ENCODE assay signal across 19 cellular contexts in the genomic region with DNA sequence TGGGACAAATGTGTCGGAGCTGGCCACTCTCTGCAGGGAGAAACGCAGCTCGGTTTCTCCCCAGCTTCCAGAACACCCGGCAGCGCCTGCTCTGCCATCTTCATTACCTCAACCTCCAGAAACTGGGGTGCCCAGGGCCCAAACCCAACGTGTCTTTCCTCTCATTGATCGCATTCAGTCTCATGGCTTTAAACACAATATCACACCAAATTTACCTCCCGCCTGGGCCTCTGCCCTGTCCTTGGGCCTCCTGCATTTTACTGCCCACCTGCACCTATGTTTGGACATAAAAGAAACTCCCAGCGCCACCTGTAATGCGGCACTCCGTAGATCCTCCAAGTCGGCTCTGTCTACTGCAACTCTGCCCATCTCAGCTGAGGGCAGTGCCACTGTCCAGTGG. TPM values are rescaled to one million over a fixed set of nuclear protein-coding genes. Genes with fewer than 3 reads are reported as not detected.
A peak's percentile ranks its signal among the peaks of the same experiment; 100 is the strongest.
DNase-seq lines count a peak whose midpoint lies in the region; ATAC-seq and TF ChIP-seq lines count a peak whose summit lies in the region.
"Had no signal": no experiment of that assay in that cellular context is flagged by ENCODE, and none has a peak within 500 bp of the region (broad histone marks: within the 10 kb centered on the region; RNA-seq: fewer than 3 reads in every experiment).

No MANE protein-coding gene starts in this region.

- no peak overlapping the region for H2BK12ac ChIP-seq in H9 (ENCODE audit: insufficient read length, low read depth, low read length)

- no peak overlapping the region for H3K4ac ChIP-seq in H9 (ENCODE audit: low read depth, low read length)

- H3K4me1 ChIP-seq in H9 (ENCODE audit: insufficient read depth, low read length) = no peaks in the 10 kb centered on the region
- peaks cover 66% of the 10 kb centered on the region for H3K4me1 ChIP-seq in left ventricle myocardium inferior
- H3K4me1 ChIP-seq: BE2C had no signal

- no peak overlapping the region for H3K9ac ChIP-seq in H9 (ENCODE audit: extremely low read depth, insufficient read length, low read length)

- H2BK15ac ChIP-seq in H9 (ENCODE audit: low read depth, low read length) = no peak overlapping the region

- H2BK120ac ChIP-seq in H9 (ENCODE audit: low read depth, low read length, poor library complexity, severe bottlenecking) = no peak overlapping the region

- no peaks in the 10 kb centered on the region for H3K9me3 Mint-ChIP-seq in activated T-cell treated with anti-CD3 and anti-CD28 coated beads, Interleukin-2, amount 50 U/mL, for 72 hours
- H3K9me3 Mint-ChIP-seq in H9 (no peaks in the 10 kb centered on the region), osteocyte (ENCODE audit: unreplicated experiment) (no peaks in the 10 kb centered on the region)
- H3K9me3 Mint-ChIP-seq in activated CD4-positive, alpha-beta T cell treated with anti-CD3 and anti-CD28 coated beads, Interleukin-2, amount 10 ng/mL, durations not matched to agents 24 days and 14 days = no peaks in the 10 kb centered on the region
- no peaks in the 10 kb centered on the region for H3K9me3 Mint-ChIP-seq in stimulated activated naive CD8-positive, alpha-beta T cell treated with anti-CD3 and anti-CD28 coated beads, Interleukin-15, amount 100 ng/mL, for 72 hours
- H3K9me3 Mint-ChIP-seq: CD8-positive, alpha-beta T cell had no signal

- ATAC-seq in activated T-cell treated with anti-CD3 and anti-CD28 coated beads, Interleukin-2, amount 50 U/mL, for 72 hours (replicated peaks in 1 of 2) = no peak
- no peak for ATAC-seq in stimulated activated naive CD8-positive, alpha-beta T cell treated with anti-CD3 and anti-CD28 coated beads, Interleukin-15, amount 100 ng/mL, for 72 hours
- ATAC-seq: CD8-positive, alpha-beta T cell had no signal

- H3K4me3 ChIP-seq in left ventricle myocardium inferior = no peak overlapping the region

- intact Hi-C loops in left ventricle myocardium inferior (cut with micrococcal nuclease) = no loop called here
- intact Hi-C loops in activated CD4-positive, alpha-beta T cell treated with anti-CD3 and anti-CD28 coated beads, Interleukin-2, amount 10 ng/mL, durations not matched to agents 24 days and 14 days (cut with micrococcal nuclease) = no loop called here

- no peaks in the 10 kb centered on the region for H3K27me3 ChIP-seq in H9 (ENCODE audit: insufficient read depth, low read length)
- H3K27me3 ChIP-seq in left ventricle myocardium inferior (ENCODE audit: low read depth) = no peaks in the 10 kb centered on the region
- H3K27me3 ChIP-seq: BE2C had no signal

- H3K23ac ChIP-seq in H9 (ENCODE audit: insufficient read length, low read depth, low read length) = no peak overlapping the region

- H3K9me3 ChIP-seq in H9 (ENCODE audit: control insufficient read depth, low read depth, low read length) (no peaks in the 10 kb centered on the region), left ventricle myocardium inferior (replicated peaks) (no peaks in the 10 kb centered on the region)
- H3K9me3 ChIP-seq: BE2C had no signal

- H3K36me3 Mint-ChIP-seq in activated T-cell treated with anti-CD3 and anti-CD28 coated beads, Interleukin-2, amount 50 U/mL, for 72 hours (ENCODE audit: insufficient read depth in 2 of 2) = peaks cover 3 to 10% of the 10 kb centered on the region in 2 donors
- peaks cover 4 to 21% (median 9%) of the 10 kb centered on the region in 3 experiments; a peak in 5 of 7 replicates for H3K36me3 Mint-ChIP-seq in H9 (ENCODE audit: insufficient read depth in 1 of 3, low read depth in 3 of 3)
- peaks cover 36% of the 10 kb centered on the region for H3K36me3 Mint-ChIP-seq in osteocyte (ENCODE audit: unreplicated experiment)
- H3K36me3 Mint-ChIP-seq in activated CD4-positive, alpha-beta T cell treated with anti-CD3 and anti-CD28 coated beads, Interleukin-2, amount 10 ng/mL, durations not matched to agents 24 days and 14 days (ENCODE audit: low read depth) = peaks cover 21% of the 10 kb centered on the region

- no peak overlapping the region for H3K56ac ChIP-seq in H9 (ENCODE audit: insufficient read length, low read depth, low read length)

- H3K14ac ChIP-seq in H9 (ENCODE audit: insufficient read depth, low read length) = no peak overlapping the region; the same call in 1 of the 2 replicates

- H3K4me2 ChIP-seq in H9 (ENCODE audit: insufficient read depth, insufficient read length, low read length) = no peak overlapping the region

- H3K27ac Mint-ChIP-seq in activated T-cell treated with anti-CD3 and anti-CD28 coated beads, Interleukin-2, amount 50 U/mL, for 72 hours = peak overlapping the region; percentile 2
- H3K27ac Mint-ChIP-seq in H9 (peak overlapping the region in 1 of 3 experiments; percentile 72; a peak in 2 of 7 replicates), osteocyte (ENCODE audit: unreplicated experiment) (no peak overlapping the region)
- no peak overlapping the region for H3K27ac Mint-ChIP-seq in activated CD4-positive, alpha-beta T cell treated with anti-CD3 and anti-CD28 coated beads, Interleukin-2, amount 10 ng/mL, durations not matched to agents 24 days and 14 days
- no peak overlapping the region for H3K27ac Mint-ChIP-seq in stimulated activated naive CD8-positive, alpha-beta T cell treated with anti-CD3 and anti-CD28 coated beads, Interleukin-15, amount 100 ng/mL, for 72 hours
- H3K27ac Mint-ChIP-seq: CD8-positive, alpha-beta T cell had no signal

- no peak for TF ChIP-seq CTCF in H9 (conservative IDR thresholded peaks at IDR 0.05)
- TF ChIP-seq CTCF in left ventricle myocardium inferior (IDR thresholded peaks at IDR 0.05; ENCODE audit: borderline replicate concordance) = no peak
- TF ChIP-seq CTCF in osteocyte (IDR thresholded peaks at IDR 0.05) = no peak

- H3K27ac ChIP-seq in H9 (ENCODE audit: insufficient read length, low read depth, low read length) (no peak overlapping the region), left ventricle myocardium inferior (replicated peaks) (peak overlapping the region; percentile 84)

- H3K79me2 ChIP-seq in H9 (ENCODE audit: insufficient read depth, low read length) = no peaks in the 10 kb centered on the region

- H3K18ac ChIP-seq in H9 (ENCODE audit: insufficient read length, low read depth, low read length) = no peak overlapping the region

- H3T11ph ChIP-seq in H9 (ENCODE audit: low read length) = no peak overlapping the region

- H2BK20ac ChIP-seq in H9 (ENCODE audit: low read depth, low read length, poor library complexity, severe bottlenecking) = no peak overlapping the region

- no peaks in the 10 kb centered on the region for H3K23me2 ChIP-seq in H9 (ENCODE audit: insufficient read length, low read depth, low read length, poor library complexity, severe bottlenecking)

- no peaks in the 10 kb centered on the region for H3K27me3 Mint-ChIP-seq in activated T-cell treated with anti-CD3 and anti-CD28 coated beads, Interleukin-2, amount 50 U/mL, for 72 hours (ENCODE audit: low read depth)
- no peaks in the 10 kb centered on the region for H3K27me3 Mint-ChIP-seq in H9 (ENCODE audit: low read depth)
- H3K27me3 Mint-ChIP-seq in osteocyte (ENCODE audit: unreplicated experiment) = no peaks in the 10 kb centered on the region
- peaks cover 12% of the 10 kb centered on the region for H3K27me3 Mint-ChIP-seq in activated CD4-positive, alpha-beta T cell treated with anti-CD3 and anti-CD28 coated beads, Interleukin-2, amount 10 ng/mL, durations not matched to agents 24 days and 14 days
- H3K27me3 Mint-ChIP-seq in stimulated activated naive CD8-positive, alpha-beta T cell treated with anti-CD3 and anti-CD28 coated beads, Interleukin-15, amount 100 ng/mL, for 72 hours = no peaks in the 10 kb centered on the region

- H3K4me3 Mint-ChIP-seq in activated T-cell treated with anti-CD3 and anti-CD28 coated beads, Interleukin-2, amount 50 U/mL, for 72 hours = no peak overlapping the region
- no peak overlapping the region for H3K4me3 Mint-ChIP-seq in H9
- no peak overlapping the region for H3K4me3 Mint-ChIP-seq in osteocyte (ENCODE audit: unreplicated experiment)
- H3K4me3 Mint-ChIP-seq in activated CD4-positive, alpha-beta T cell treated with anti-CD3 and anti-CD28 coated beads, Interleukin-2, amount 10 ng/mL, durations not matched to agents 24 days and 14 days = no peak overlapping the region
- H3K4me3 Mint-ChIP-seq in stimulated activated naive CD8-positive, alpha-beta T cell treated with anti-CD3 and anti-CD28 coated beads, Interleukin-15, amount 100 ng/mL, for 72 hours = no peak overlapping the region
- H3K4me3 Mint-ChIP-seq: CD8-positive, alpha-beta T cell had no signal

- no peak overlapping the region for H2BK5ac ChIP-seq in H9 (ENCODE audit: insufficient read length, low read length)

- no peak overlapping the region for H4K5ac ChIP-seq in H9 (ENCODE audit: insufficient read length, low read depth, low read length)

- no peaks in the 10 kb centered on the region for H4K20me1 ChIP-seq in H9 (ENCODE audit: control insufficient read depth, insufficient read depth, insufficient read length)

- DNase-seq in activated T-cell treated with anti-CD3 and anti-CD28 coated beads, Interleukin-2, amount 50 U/mL, for 72 hours = no peak
- DNase-seq in activated T-cell treated with anti-CD3 and anti-CD28 coated beads for 4 hours (no peak), H9 (peak; percentile 17), left ventricle myocardium inferior (no peak), osteocyte (ENCODE audit: extremely low spot score, unreplicated experiment) (peak; percentile 75), UCSD-AML1 (lab: John Stamatoyannopoulos, UW; ENCODE audit: unreplicated experiment) (no peak)
- no peak for DNase-seq in activated CD4-positive, alpha-beta T cell treated with anti-CD3 and anti-CD28 coated beads, Interleukin-2, amount 10 ng/mL, durations not matched to agents 24 days and 14 days
- no peak for DNase-seq in stimulated activated naive CD8-positive, alpha-beta T cell treated with anti-CD3 and anti-CD28 coated beads, Interleukin-15, amount 100 ng/mL, for 72 hours
- DNase-seq: 8988T; BE2C; CD8-positive, alpha-beta T cell; DMS79; MV-4-11; NCI-H1417 treated with DMSO at 0.1 percent for 48 hours; NCI-H1930; NCI-H2171; NCI-H446; NCI-H69; RPMI8226 had no signal

- H2AK5ac ChIP-seq in H9 (ENCODE audit: insufficient read length, low read length) = no peak overlapping the region

- H3K36me3 ChIP-seq in left ventricle myocardium inferior = peaks cover 40% of the 10 kb centered on the region
- H3K36me3 ChIP-seq: BE2C had no signal

- no peaks in the 10 kb centered on the region for H3K79me1 ChIP-seq in H9 (ENCODE audit: insufficient read depth, low read depth, low read length, poor library complexity, severe bottlenecking)

- H3K4me1 Mint-ChIP-seq in activated T-cell treated with anti-CD3 and anti-CD28 coated beads, Interleukin-2, amount 50 U/mL, for 72 hours (ENCODE audit: low read depth) = peaks cover 27% of the 10 kb centered on the region
- H3K4me1 Mint-ChIP-seq in H9 (peaks cover 26 to 33% of the 10 kb centered on the region in 2 experiments), osteocyte (ENCODE audit: unreplicated experiment) (peaks cover 4% of the 10 kb centered on the region)
- H3K4me1 Mint-ChIP-seq in activated CD4-positive, alpha-beta T cell treated with anti-CD3 and anti-CD28 coated beads, Interleukin-2, amount 10 ng/mL, durations not matched to agents 24 days and 14 days = peaks cover 9% of the 10 kb centered on the region
- peaks cover 22% of the 10 kb centered on the region for H3K4me1 Mint-ChIP-seq in stimulated activated naive CD8-positive, alpha-beta T cell treated with anti-CD3 and anti-CD28 coated beads, Interleukin-15, amount 100 ng/mL, for 72 hours

- no CpG with 5 or more reads among the region's 12 CpGs for WGBS in H9 (ENCODE audit: extremely low coverage, insufficient read length, low lambda C conversion rate)

- H4K91ac ChIP-seq in H9 (ENCODE audit: insufficient read length, low read depth, low read length) = no peak overlapping the region

- H4K8ac ChIP-seq in H9 (replicated peaks; ENCODE audit: insufficient read length, low read depth, low read length) = no peak overlapping the region

- no peak overlapping the region for H2AFZ ChIP-seq in H9 (ENCODE audit: low read length)

RNA-seq across cellular contexts. Expression of gene SERPINB6, which starts 22.2 kb away (rescaled TPM):
- 100 to 1,000 TPM in 1 of 2 donors, 10 to 100 TPM in 1; 64.9 to 114 TPM for total RNA-seq in activated T-cell treated with anti-CD3 and anti-CD28 coated beads, Interleukin-2, amount 50 U/mL, for 72 hours
- 39.0 and 40.6 TPM in 2 replicates for total RNA-seq in H9 (2021)
- 233 TPM for total RNA-seq in left ventricle myocardium inferior
- total RNA-seq in osteocyte = 90.2 and 93.1 TPM in 2 replicates
- total RNA-seq in activated CD4-positive, alpha-beta T cell treated with anti-CD3 and anti-CD28 coated beads, Interleukin-2, amount 10 ng/mL, durations not matched to agents 24 days and 14 days = 33.1 and 36.2 TPM in 2 replicates

RNA-seq across cellular contexts. Expression of gene SERPINB9, which starts 46.0 kb away (rescaled TPM):
- 10 to 100 TPM; 70.7 to 96.1 TPM for total RNA-seq in activated T-cell treated with anti-CD3 and anti-CD28 coated beads, Interleukin-2, amount 50 U/mL, for 72 hours
- 382 and 390 TPM in 2 replicates for total RNA-seq in H9 (2021)
- 3.5 TPM for total RNA-seq in left ventricle myocardium inferior
- total RNA-seq in osteocyte = 0.34 and 0.48 TPM in 2 replicates
- total RNA-seq in activated CD4-positive, alpha-beta T cell treated with anti-CD3 and anti-CD28 coated beads, Interleukin-2, amount 10 ng/mL, durations not matched to agents 24 days and 14 days = 81.3 and 83.8 TPM in 2 replicates

RNA-seq across cellular contexts. Expression of gene NQO2, which starts 50.6 kb away (rescaled TPM):
- total RNA-seq in activated T-cell treated with anti-CD3 and anti-CD28 coated beads, Interleukin-2, amount 50 U/mL, for 72 hours = 10 to 100 TPM; 32.7 to 47.3 TPM
- total RNA-seq in H9 (2021) (105 and 106 TPM in 2 replicates), left ventricle myocardium inferior (51.1 TPM), osteocyte (35.5 and 40.1 TPM in 2 replicates)
- total RNA-seq in activated CD4-positive, alpha-beta T cell treated with anti-CD3 and anti-CD28 coated beads, Interleukin-2, amount 10 ng/mL, durations not matched to agents 24 days and 14 days = 29.1 and 34.0 TPM in 2 replicates

Comparison
In these comparisons a context has a peak if more than half of its experiments do, and no peak if none do; other contexts are left out.
1. DNase-seq: peak in H9 (single experiment) and osteocyte (single experiment); none in activated T-cell treated with anti-CD3 and anti-CD28 coated beads, Interleukin-2, amount 50 U/mL, for 72 hours (0 of 2), activated T-cell treated with anti-CD3 and anti-CD28 coated beads for 4 hours (single experiment), left ventricle myocardium inferior (single experiment), activated CD4-positive, alpha-beta T cell treated with anti-CD3 and anti-CD28 coated beads, Interleukin-2, amount 10 ng/mL, durations not matched to agents 24 days and 14 days (single experiment), UCSD-AML1 (single experiment) and stimulated activated naive CD8-positive, alpha-beta T cell treated with anti-CD3 and anti-CD28 coated beads, Interleukin-15, amount 100 ng/mL, for 72 hours (0 of 2).
2. RNA of gene SERPINB9, which starts 46.0 kb away (total RNA-seq): 382 to 390 TPM in H9, 70.7 to 96.1 TPM in activated T-cell treated with anti-CD3 and anti-CD28 coated beads, Interleukin-2, amount 50 U/mL, for 72 hours and 81.3 to 83.8 TPM in activated CD4-positive, alpha-beta T cell treated with anti-CD3 and anti-CD28 coated beads, Interleukin-2, amount 10 ng/mL, durations not matched to agents 24 days and 14 days; 3.5 TPM in left ventricle myocardium inferior (single experiment) and 0.34 to 0.48 TPM in osteocyte; every median in the first group is over 10 times any median in the second.